ENCODE assay signal across 18 cellular contexts in the genomic region with DNA sequence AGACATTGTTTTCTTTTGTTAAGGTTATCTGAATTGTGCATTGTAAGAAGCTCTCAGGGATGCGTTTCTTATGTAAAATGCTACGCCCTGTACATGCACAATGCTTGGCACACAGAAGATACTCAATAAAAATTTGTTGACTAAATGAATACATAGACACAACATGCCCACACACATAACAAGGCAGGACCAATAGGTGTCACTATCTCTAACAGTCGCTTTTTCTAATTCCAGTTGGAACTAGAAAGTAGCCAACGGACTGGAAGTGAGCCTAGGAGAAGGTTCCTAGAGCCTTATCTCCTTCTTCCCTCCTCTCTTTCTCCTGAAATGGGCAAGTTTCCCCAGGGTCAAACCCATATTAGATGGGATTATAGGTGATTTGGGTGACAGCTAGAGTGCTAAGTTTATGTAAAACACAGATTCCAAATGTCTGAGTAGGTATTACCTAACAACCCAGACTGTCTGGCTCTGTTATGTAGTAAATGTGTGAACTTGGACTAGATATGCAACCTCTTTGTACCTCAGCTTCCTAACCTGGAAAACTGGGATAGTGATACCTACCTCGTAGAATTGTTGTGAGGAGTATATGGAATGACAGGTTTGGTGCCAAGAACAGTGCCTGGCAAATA.
DNase-seq lines count a peak whose midpoint lies in the region; ATAC-seq, FAIRE-seq and TF ChIP-seq lines count a peak whose summit lies in the region.
"Had no signal": no experiment of that assay in that cellular context is flagged by ENCODE, and none has a peak within 500 bp of the region (broad histone marks: within the 10 kb centered on the region; RNA-seq: fewer than 3 reads in every experiment).

No MANE protein-coding gene starts in this region.

- H3K9me3 ChIP-seq in BE2C (no peaks in the 10 kb centered on the region), HCT116 (ENCODE audit: control insufficient read depth in 1 of 2, insufficient read depth in 1 of 2, low read depth in 1 of 2, low read length in 2 of 2) (no peaks in the 10 kb centered on the region), gastrocnemius medialis (no peaks in the 10 kb centered on the region), Peyer's patch (no peaks in the 10 kb centered on the region)

- no peak overlapping the region for H2AFZ ChIP-seq in HCT116 (ENCODE audit: low read depth, low read length, poor library complexity, severe bottlenecking)

- no peaks in the 10 kb centered on the region for H4K20me1 ChIP-seq in HCT116 (ENCODE audit: insufficient read depth)

- TF ChIP-seq POLR2A in HCT116 (IDR thresholded peaks at IDR 0.05; ENCODE audit: borderline replicate concordance, extremely low read depth, insufficient read depth, insufficient read length): no peak
- no peak for TF ChIP-seq POLR2A in gastrocnemius medialis (IDR thresholded peaks at IDR 0.05)
- no peak for TF ChIP-seq POLR2A in Peyer's patch (IDR thresholded peaks at IDR 0.05)
- no peak for TF ChIP-seq POLR2A in GM12892 (IDR thresholded peaks at IDR 0.05; ENCODE audit: low read depth, low read length)

- H3K27ac ChIP-seq in HCT116 (ENCODE audit: low read depth, low read length) (no peak overlapping the region), gastrocnemius medialis (peak overlapping the region; percentile 53 to 72 (median 69)), Peyer's patch (no peak overlapping the region)
- H3K27ac ChIP-seq: SK-N-MC had no signal

- BruUV-seq in HCT116 (replicated peaks; lab: Mats Ljungman, UMichigan): no TSS peak

- ATAC-seq in HCT116: peak; percentile 77
- ATAC-seq in gastrocnemius medialis: no peak
- ATAC-seq in HG03571 (IDR thresholded peaks at IDR 0.05; ENCODE audit: unreplicated experiment): no peak

- intact Hi-C loops in HCT116 (cut with micrococcal nuclease) (loop anchor here (5.0 kb wide), 1 partner anchor 486 kb away; no protein-coding TSS in a partner anchor), gastrocnemius medialis (cut with DNase I; ENCODE audit: low total_unique reads) (loop anchor here (5.0 to 10.0 kb wide), 3 partner anchors 319 to 609 kb away; no protein-coding TSS in a partner anchor)

- H3K79me2 ChIP-seq in HCT116 (ENCODE audit: insufficient read depth, low read length): no peaks in the 10 kb centered on the region

- in situ Hi-C loops in gastrocnemius medialis (cut with MboI; ENCODE audit: low sequenced_read_pairs in 4 of 4): loop anchor here in 3 of 4 donors (5.0 to 25.0 kb wide), 4 partner anchors 189 to 486 kb away; no protein-coding TSS in a partner anchor

- H3K4me1 ChIP-seq in BE2C (peaks cover 3% of the 10 kb centered on the region), HCT116 (ENCODE audit: control insufficient read depth in 1 of 2, insufficient read depth in 2 of 2, low read length in 2 of 2) (no peaks in the 10 kb centered on the region), gastrocnemius medialis (peaks cover 41 to 55% of the 10 kb centered on the region in 2 donors), Peyer's patch (no peaks in the 10 kb centered on the region)

- TF ChIP-seq CTCF in BE2C (IDR thresholded peaks at IDR 0.05; ENCODE audit: low read depth, low read length) (peak; percentile 20; the same call in 1 of the 2 replicates), HCT116 (IDR thresholded peaks at IDR 0.05 in 2 of 3, conservative IDR thresholded peaks at IDR 0.05 in 1 of 3; ENCODE audit: borderline replicate concordance in 1 of 3, insufficient read depth in 1 of 3, low read depth in 2 of 3, low read length in 2 of 3) (no peak), epithelial cell of proximal tubule (conservative IDR thresholded peaks at IDR 0.05; ENCODE audit: low read depth, low read length) (peak; percentile 16), gastrocnemius medialis (IDR thresholded peaks at IDR 0.05 in 4 of 5, conservative IDR thresholded peaks at IDR 0.05 in 1 of 5) (no peak), Peyer's patch (IDR thresholded peaks at IDR 0.05) (no peak)

- FAIRE-seq in GM12892 (lab: Jason Lieb, UNC): no peak
- FAIRE-seq: RCC 7860 had no signal

- RAD21 ChIA-PET in HCT116 (lab: Charles Lee; ENCODE audit: low non-redundant PET in 1 of 2, low total read pairs in 2 of 2, uncharacterized antibody in 2 of 2, unreplicated experiment in 2 of 2): no interaction called here

- H3K4me2 ChIP-seq in HCT116 (ENCODE audit: low read length): no peak overlapping the region

- DNase-seq in BE2C (no peak), HCT116 (ENCODE audit: low read depth, low spot score) (no peak), epithelial cell of proximal tubule (ENCODE audit: low read depth) (no peak), gastrocnemius medialis (no peak), Peyer's patch (no peak), GM12892 (ENCODE audit: insufficient read length) (no peak)
- DNase-seq in activated effector memory CD4-positive, alpha-beta T cell treated with anti-CD3 and anti-CD28 coated beads, Interleukin-2, amount 50 U/mL, for 16 hours: no peak
- DNase-seq: COR-L47, GF-D8, HCEC 1CT, KBM-7, NCI-H1436, NCI-H2029 treated with DMSO at 0.1 percent for 48 hours, NCI-H774, Right ventricle myocardium superior had no signal

- no peak for TF ChIP-seq RAD21 in HCT116 (IDR thresholded peaks at IDR 0.05; ENCODE audit: low read depth)

- CTCF ChIA-PET in HCT116 (lab: Charles Lee): interaction anchor here (1.1 kb wide), 1 partner anchor 195 kb away, joined by 3 read pairs; no protein-coding TSS in a partner anchor

- no peaks in the 10 kb centered on the region for H3K9me2 ChIP-seq in HCT116 (ENCODE audit: insufficient read depth)

- no peak overlapping the region for H3K4me3 ChIP-seq in BE2C (ENCODE audit: low read depth, low read length)
- H3K4me3 ChIP-seq in HCT116 (replicated peaks in 1 of 2; ENCODE audit: low read depth in 1 of 2, low read length in 2 of 2): no peak overlapping the region
- H3K4me3 ChIP-seq in epithelial cell of proximal tubule (ENCODE audit: low read depth, low read length): no peak overlapping the region
- H3K4me3 ChIP-seq in gastrocnemius medialis: no peak overlapping the region
- H3K4me3 ChIP-seq in Peyer's patch: no peak overlapping the region
- H3K4me3 ChIP-seq: SK-N-MC had no signal

- no peaks in the 10 kb centered on the region for H3K36me3 ChIP-seq in BE2C
- no peaks in the 10 kb centered on the region for H3K36me3 ChIP-seq in HCT116 (ENCODE audit: control insufficient read depth in 1 of 2, insufficient read depth in 2 of 2, low read length in 2 of 2)
- H3K36me3 ChIP-seq in gastrocnemius medialis: no peaks in the 10 kb centered on the region
- H3K36me3 ChIP-seq in Peyer's patch: no peaks in the 10 kb centered on the region

- H3K27me3 ChIP-seq in BE2C: no peaks in the 10 kb centered on the region
- peaks cover 21% of the 10 kb centered on the region; the same call in 1 of the 2 replicates for H3K27me3 ChIP-seq in HCT116 (ENCODE audit: insufficient read depth, low read length)
- H3K27me3 ChIP-seq in gastrocnemius medialis: no peaks in the 10 kb centered on the region
- no peaks in the 10 kb centered on the region for H3K27me3 ChIP-seq in Peyer's patch

- POLR2A ChIA-PET in HCT116 (lab: Charles Lee): no interaction called here

- no peak overlapping the region for H3K9ac ChIP-seq in HCT116 (ENCODE audit: low read length)

TF ChIP-seq in HCT116, 20 proteins besides CTCF, POLR2A, EP300 and RAD21:
- no peak for TF ChIP-seq ELF1 (IDR thresholded peaks at IDR 0.05; ENCODE audit: borderline replicate concordance, low read depth)
- TF ChIP-seq JUND (IDR thresholded peaks at IDR 0.05): no peak
- TF ChIP-seq YY1 (IDR thresholded peaks at IDR 0.05; ENCODE audit: extremely low read depth, insufficient replicate concordance, low read depth, low read length): no peak
- TF ChIP-seq ZFX (IDR thresholded peaks at IDR 0.05): no peak
- no peak for TF ChIP-seq CEBPB (IDR thresholded peaks at IDR 0.05; ENCODE audit: low read depth)
- no peak for TF ChIP-seq POLR2AphosphoS5 (IDR thresholded peaks at IDR 0.05; ENCODE audit: low read depth, low read length)
- TF ChIP-seq EGR1 (IDR thresholded peaks at IDR 0.05; ENCODE audit: low read depth): no peak

Comparison
In these comparisons a context has a peak if more than half of its experiments do, and no peak if none do; other contexts are left out.
1. CTCF ChIP-seq: peak in BE2C (single experiment) and epithelial cell of proximal tubule (single experiment); none in HCT116 (0 of 3), gastrocnemius medialis (0 of 5) and Peyer's patch (0 of 6).
2. H3K27ac ChIP-seq: peak in gastrocnemius medialis (4 of 4); none in HCT116 (single experiment) and Peyer's patch (0 of 4).